In the genomic region with DNA sequence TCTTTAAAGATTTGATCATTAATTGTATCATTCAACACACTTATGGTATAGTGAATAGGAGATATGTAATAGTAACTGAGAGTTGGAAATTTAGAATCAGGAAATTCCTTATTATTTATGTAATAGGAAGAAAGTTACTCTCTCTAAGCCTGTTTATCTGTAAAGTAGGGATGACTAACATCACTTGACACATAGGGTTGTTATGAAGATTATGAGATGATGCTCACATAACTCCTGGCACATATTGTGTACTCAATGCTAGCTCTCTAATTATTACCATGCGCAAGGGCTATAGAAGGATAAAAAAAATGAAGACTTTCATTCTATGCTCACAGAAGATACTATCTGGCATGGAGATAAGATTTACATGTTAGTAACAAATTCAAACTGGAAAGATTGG, we compare ENCODE assay signal across 27 cellular contexts.
DNase-seq lines count a peak whose midpoint lies in the region; ATAC-seq and TF ChIP-seq lines count a peak whose summit lies in the region.
"Had no signal": no experiment of that assay in that cellular context is flagged by ENCODE, and none has a peak within 500 bp of the region (broad histone marks: within the 10 kb centered on the region; RNA-seq: fewer than 3 reads in every experiment).

No MANE protein-coding gene starts in this region.

- H3K36me3 ChIP-seq in fibroblast of lung (ENCODE audit: control insufficient read depth, insufficient read depth, low read length) (no peaks in the 10 kb centered on the region), left lung (no peaks in the 10 kb centered on the region)
- H3K36me3 ChIP-seq: SJCRH30, transverse colon had no signal

- TF ChIP-seq CTCF in fibroblast of lung (conservative IDR thresholded peaks at IDR 0.05 in 1 of 2, IDR thresholded peaks at IDR 0.05 in 1 of 2; ENCODE audit: low read depth in 1 of 2, low read length in 2 of 2) (no peak), left lung (IDR thresholded peaks at IDR 0.05) (no peak), RWPE1 (conservative IDR thresholded peaks at IDR 0.05; ENCODE audit: low read depth) (no peak)

- no peaks in the 10 kb centered on the region for H4K20me1 ChIP-seq in fibroblast of lung (ENCODE audit: control insufficient read depth, extremely low read depth, insufficient read depth, low read length)

- H3K27ac ChIP-seq in fibroblast of lung (ENCODE audit: insufficient read depth, low read length) (no peak overlapping the region), left lung (no peak overlapping the region), RWPE1 (no peak overlapping the region)
- H3K27ac ChIP-seq: skin epidermis, transverse colon had no signal

- H3K4me3 ChIP-seq in fibroblast of lung (replicated peaks in 1 of 4; ENCODE audit: control extremely low read depth in 1 of 4, insufficient read depth in 1 of 4, low read depth in 3 of 4, low read length in 4 of 4): no peak overlapping the region
- H3K4me3 ChIP-seq in left lung: no peak overlapping the region
- H3K4me3 ChIP-seq: SJCRH30, skin epidermis, transverse colon had no signal

- no peaks in the 10 kb centered on the region for H3K27me3 ChIP-seq in fibroblast of lung (ENCODE audit: control insufficient read depth, insufficient read depth, low read length)
- no peaks in the 10 kb centered on the region for H3K27me3 ChIP-seq in left lung
- H3K27me3 ChIP-seq: SJCRH30, transverse colon had no signal

- no peaks in the 10 kb centered on the region for H3K4me1 ChIP-seq in fibroblast of lung (ENCODE audit: control insufficient read depth, extremely low read depth, insufficient read depth, low read length)
- no peaks in the 10 kb centered on the region for H3K4me1 ChIP-seq in left lung
- H3K4me1 ChIP-seq: transverse colon had no signal

- no peak overlapping the region for H2AFZ ChIP-seq in fibroblast of lung (ENCODE audit: low read length)

- ATAC-seq in left lung (peak; percentile 53), HG03439 (IDR thresholded peaks at IDR 0.05; ENCODE audit: unreplicated experiment) (no peak)
- ATAC-seq: activated naive CD8-positive, alpha-beta T cell treated with anti-CD3 and anti-CD28 coated beads, Interleukin-2, amount 50 U/mL, for 24 hours had no signal

- intact Hi-C loops in left lung (cut with DNase I) (no loop called here), posterior vena cava (cut with DNase I) (no loop called here)

- DNase-seq in GM03348 (ENCODE audit: low spot score): peak; percentile 13
- DNase-seq in amniotic epithelial cell (ENCODE audit: low read depth): peak; percentile 84
- DNase-seq in fibroblast of lung (ENCODE audit: low read depth in 2 of 2): peak; percentile 20 to 21
- no peak for DNase-seq in left lung
- no peak for DNase-seq in posterior vena cava (ENCODE audit: low spot score)
- DNase-seq in OCI-M1 (lab: John Stamatoyannopoulos, UW): no peak
- DNase-seq in RWPE1 (ENCODE audit: low spot score): no peak
- DNase-seq: activated CD4-positive, alpha-beta T cell treated with anti-CD3 and anti-CD28 coated beads, Interleukin-2, amount 50 U/mL, for 4 hours; activated effector memory CD4-positive, alpha-beta T cell treated with Interleukin-2 at 50 U/mL for 16 hours; activated naive CD8-positive, alpha-beta T cell treated with anti-CD3 and anti-CD28 coated beads, Interleukin-2, amount 50 U/mL, for 24 hours; effector memory CD4-positive, alpha-beta T cell; GDM1; GOT3; KBM-7; kidney glomerular epithelial cell; NCI-H1436 treated with DMSO at 0.1 percent for 48 hours; NCI-H2171; NCI-H774; nephron progenitor cell; posterior cingulate gyrus; SJCRH30; stimulated activated CD4-positive, alpha-beta T cell treated with anti-CD3 and anti-CD28 coated beads, Interleukin-2, amount 100 ng/mL, for 48 hours; stimulated activated naive CD4-positive, alpha-beta T cell treated with Interleukin-2 at 50 U/mL for 16 hours; T-helper 2 cell; transverse colon had no signal

- no peak overlapping the region for H3K4me2 ChIP-seq in fibroblast of lung (ENCODE audit: extremely low read depth, insufficient read depth, low read length)

- H3K9ac ChIP-seq in fibroblast of lung (ENCODE audit: insufficient read depth, low read length): no peak overlapping the region

- H3K9me3 ChIP-seq in fibroblast of lung (ENCODE audit: control insufficient read depth, insufficient read depth, low read depth, low read length) (no peaks in the 10 kb centered on the region), left lung (no peaks in the 10 kb centered on the region)
- H3K9me3 ChIP-seq: SJCRH30, transverse colon had no signal

- POLR2A ChIA-PET in RWPE1 (lab: Yijun Ruan, JAX; ENCODE audit: low non-redundant PET): no interaction called here

- CTCF ChIA-PET in RWPE1 (lab: Yijun Ruan, JAX): no interaction called here

- no peaks in the 10 kb centered on the region for H3K79me2 ChIP-seq in fibroblast of lung (ENCODE audit: control insufficient read depth, insufficient read depth, low read length)

Comparison
In these comparisons a context has a peak if more than half of its experiments do, and no peak if none do; other contexts are left out.
1. DNase-seq: peak in GM03348 (single experiment), amniotic epithelial cell (single experiment) and fibroblast of lung (2 of 2); none in left lung (0 of 2), posterior vena cava (single experiment), OCI-M1 (single experiment) and RWPE1 (single experiment).